In the genomic region with DNA sequence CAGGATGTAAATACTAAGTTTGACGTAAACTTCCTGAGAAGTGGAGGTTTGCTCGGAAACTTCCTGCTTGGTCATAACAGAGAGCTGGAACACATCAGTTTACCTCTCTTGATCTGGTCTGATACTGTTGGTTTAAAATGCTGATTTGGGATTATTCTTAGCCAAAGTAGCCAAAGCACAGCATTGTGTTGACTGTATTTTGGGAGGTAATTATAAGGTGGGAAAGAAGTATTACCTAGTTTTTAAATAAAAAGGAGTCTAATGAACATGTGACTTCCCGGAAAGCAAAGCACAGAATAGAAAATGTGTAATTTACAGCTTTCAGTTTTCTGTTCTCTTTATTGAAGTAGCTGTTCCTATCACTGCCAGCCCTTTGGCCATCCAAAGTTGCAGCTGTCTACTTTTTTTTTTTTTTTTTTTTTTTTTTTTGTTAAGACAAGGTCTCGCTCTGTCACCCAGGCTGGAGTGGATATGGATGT, we compare ENCODE assay signal across 8 cellular contexts. TPM values are rescaled to one million over a fixed set of nuclear protein-coding genes. Genes with fewer than 3 reads are reported as not detected.
DNase-seq lines count a peak whose midpoint lies in the region; ATAC-seq and TF ChIP-seq lines count a peak whose summit lies in the region.

No MANE protein-coding gene starts in this region.

- H3K27ac ChIP-seq in foreskin keratinocyte, result no peak overlapping the region

- no peaks in the 10 kb centered on the region for H3K9me3 Mint-ChIP-seq in stimulated activated effector memory CD8-positive, alpha-beta T cell treated with anti-CD3 and anti-CD28 coated beads, Interleukin-12 subunit alpha, Interleukin-12 subunit beta, amount 100 ng/mL, for 72 hours

- no peaks in the 10 kb centered on the region for H3K27me3 ChIP-seq in foreskin keratinocyte

- peaks cover 9% of the 10 kb centered on the region for H3K4me1 ChIP-seq in foreskin keratinocyte

- H3K4me1 Mint-ChIP-seq in stimulated activated effector memory CD8-positive, alpha-beta T cell treated with anti-CD3 and anti-CD28 coated beads, Interleukin-12 subunit alpha, Interleukin-12 subunit beta, amount 100 ng/mL, for 72 hours, result peaks cover 25% of the 10 kb centered on the region

- H3K4me3 Mint-ChIP-seq in stimulated activated effector memory CD8-positive, alpha-beta T cell treated with anti-CD3 and anti-CD28 coated beads, Interleukin-12 subunit alpha, Interleukin-12 subunit beta, amount 100 ng/mL, for 72 hours, result peak overlapping the region; percentile 60

- no peaks in the 10 kb centered on the region for H3K36me3 Mint-ChIP-seq in stimulated activated effector memory CD8-positive, alpha-beta T cell treated with anti-CD3 and anti-CD28 coated beads, Interleukin-12 subunit alpha, Interleukin-12 subunit beta, amount 100 ng/mL, for 72 hours

- no peak for TF ChIP-seq CTCF in foreskin keratinocyte (conservative IDR thresholded peaks at IDR 0.05)

- peak overlapping the region; percentile 96 for H3K27ac Mint-ChIP-seq in stimulated activated effector memory CD8-positive, alpha-beta T cell treated with anti-CD3 and anti-CD28 coated beads, Interleukin-12 subunit alpha, Interleukin-12 subunit beta, amount 100 ng/mL, for 72 hours

- peak; percentile 17 for DNase-seq in activated CD4-positive, alpha-beta T cell treated with anti-CD3 and anti-CD28 coated beads for 48 hours
- DNase-seq in activated CD4-positive, alpha-beta T cell treated with anti-CD3 and anti-CD28 coated beads, Interleukin-2, amount 50 U/mL, for 48 hours, result no peak
- peak; percentile 2 for DNase-seq in activated CD4-positive, alpha-beta T cell treated with anti-CD3 and anti-CD28 coated beads, Interleukin-2, amount 50 U/mL, for 1 hour
- DNase-seq in stimulated activated effector memory CD8-positive, alpha-beta T cell treated with anti-CD3 and anti-CD28 coated beads, Interleukin-12 subunit alpha, Interleukin-12 subunit beta, amount 100 ng/mL, for 72 hours (ENCODE audit: low spot score in 2 of 2), result no peak
- no peak for DNase-seq in AG08396 (ENCODE audit: low spot score)
- DNase-seq in foreskin keratinocyte, result no peak

- ATAC-seq in HG02642 (IDR thresholded peaks at IDR 0.05; ENCODE audit: poor library complexity, unreplicated experiment) (peak; percentile 79), HG02623 (IDR thresholded peaks at IDR 0.05; ENCODE audit: unreplicated experiment) (no peak), foreskin keratinocyte (no peak)
- peak; percentile 65 for ATAC-seq in stimulated activated effector memory CD8-positive, alpha-beta T cell treated with anti-CD3 and anti-CD28 coated beads, Interleukin-12 subunit alpha, Interleukin-12 subunit beta, amount 100 ng/mL, for 72 hours

RNA-seq across cellular contexts. Expression of a gene that starts 52.2 kb away (rescaled TPM):
- total RNA-seq in foreskin keratinocyte, result 59.6 and 60.8 TPM in 2 replicates
- polyA plus RNA-seq in foreskin keratinocyte, result 38.0 and 42.0 TPM in 2 replicates

RNA-seq across cellular contexts. Expression of a gene that starts 55.5 kb away (rescaled TPM):
- 38.8 and 41.9 TPM in 2 replicates for total RNA-seq in foreskin keratinocyte
- 12.6 and 16.8 TPM in 2 replicates for polyA plus RNA-seq in foreskin keratinocyte

Comparison
In these comparisons a context has a peak if more than half of its experiments do, and no peak if none do; other contexts are left out.
1. DNase-seq: peak in activated CD4-positive, alpha-beta T cell treated with anti-CD3 and anti-CD28 coated beads for 48 hours (single experiment) and activated CD4-positive, alpha-beta T cell treated with anti-CD3 and anti-CD28 coated beads, Interleukin-2, amount 50 U/mL, for 1 hour (single experiment); none in activated CD4-positive, alpha-beta T cell treated with anti-CD3 and anti-CD28 coated beads, Interleukin-2, amount 50 U/mL, for 48 hours (0 of 2), stimulated activated effector memory CD8-positive, alpha-beta T cell treated with anti-CD3 and anti-CD28 coated beads, Interleukin-12 subunit alpha, Interleukin-12 subunit beta, amount 100 ng/mL, for 72 hours (0 of 2), AG08396 (single experiment) and foreskin keratinocyte (0 of 2).
2. ATAC-seq: peak in HG02642 (single experiment) and stimulated activated effector memory CD8-positive, alpha-beta T cell treated with anti-CD3 and anti-CD28 coated beads, Interleukin-12 subunit alpha, Interleukin-12 subunit beta, amount 100 ng/mL, for 72 hours (single experiment); none in HG02623 (single experiment) and foreskin keratinocyte (single experiment).